ENCODE assay signal across 1 cellular context in genomic region chr6:142542704-142543233, GRCh38.
TF ChIP-seq lines count a peak whose summit lies in the region.

No MANE protein-coding gene starts in this region.

TF ChIP-seq in K562, 482 proteins besides CTCF, POLR2A, EP300 and RAD21 (continued from another document and continues in another):
- TF ChIP-seq CREB3 (tag; conservative IDR thresholded peaks at IDR 0.05; ENCODE audit: low read depth) (no peak), TAF9B (IDR thresholded peaks at IDR 0.05; ENCODE audit: partially characterized antibody) (no peak), NR2C1 (IDR thresholded peaks at IDR 0.05) (no peak), NR2C1 (tag; IDR thresholded peaks at IDR 0.05) (no peak), UBTF (IDR thresholded peaks at IDR 0.05; ENCODE audit: borderline replicate concordance in 1 of 2, low read depth in 2 of 2, low read length in 2 of 2) (no peak), SRSF7 (optimal IDR thresholded peaks at IDR 0.05; ENCODE audit: low read depth, low read length) (no peak), MAFG (tag; conservative IDR thresholded peaks at IDR 0.05) (peak; percentile 89), ZNF407 (IDR thresholded peaks at IDR 0.05; ENCODE audit: low read depth) (no peak), NRF1 (conservative IDR thresholded peaks at IDR 0.05 in 1 of 2, IDR thresholded peaks at IDR 0.05 in 1 of 2) (no peak), HMGXB4 (CRISPR knock-in tag; IDR thresholded peaks at IDR 0.05) (no peak), SMAD4 (CRISPR knock-in tag; conservative IDR thresholded peaks at IDR 0.05) (0 out of 2 replicates have a peak, but pooled peaks have one; percentile 14), MAFK (IDR thresholded peaks at IDR 0.05; ENCODE audit: low read length) (peak; percentile 71; the same call in 1 of the 2 replicates), GABPA (tag; conservative IDR thresholded peaks at IDR 0.05; ENCODE audit: low read depth) (peak; percentile 55), TBP (optimal IDR thresholded peaks at IDR 0.05; ENCODE audit: low read depth, low read length) (no peak), CTBP1 (IDR thresholded peaks at IDR 0.05; ENCODE audit: borderline replicate concordance) (peak; percentile 54; the same call in 1 of the 2 replicates), RBM14 (IDR thresholded peaks at IDR 0.05; ENCODE audit: borderline replicate concordance, insufficient read depth, low read depth, low read length) (no peak), RFX7 (CRISPR knock-in tag; IDR thresholded peaks at IDR 0.05) (no peak), DDX20 (tag; IDR thresholded peaks at IDR 0.05; ENCODE audit: low read depth) (no peak), YY1 (IDR thresholded peaks at IDR 0.05; ENCODE audit: borderline replicate concordance in 1 of 3, control insufficient read depth in 1 of 3, extremely low read depth in 1 of 3, insufficient read depth in 3 of 3, insufficient read length in 1 of 3, insufficient replicate concordance in 2 of 3, low read depth in 1 of 3, low read length in 2 of 3) (no peak), ELK1 (CRISPR knock-in tag; IDR thresholded peaks at IDR 0.05) (no peak), VEZF1 (CRISPR knock-in tag; IDR thresholded peaks at IDR 0.05) (no peak), SOX6 (IDR thresholded peaks at IDR 0.05) (no peak), NCOA2 (IDR thresholded peaks at IDR 0.05; ENCODE audit: partially characterized antibody in 2 of 2) (no peak), MECOM (CRISPR knock-in tag; IDR thresholded peaks at IDR 0.05) (no peak; the same call in 1 of the 2 replicates), ATF3 (IDR thresholded peaks at IDR 0.05) (peak; percentile 13; the same call in 1 of the 2 replicates), ATF3 (CRISPR knock-in tag; conservative IDR thresholded peaks at IDR 0.05) (no peak), ZNF436 (CRISPR knock-in tag; IDR thresholded peaks at IDR 0.05) (no peak), NFIX (CRISPR knock-in tag; IDR thresholded peaks at IDR 0.05; ENCODE audit: low read depth) (no peak), KLF10 (CRISPR knock-in tag; IDR thresholded peaks at IDR 0.05) (no peak), ELF1 (tag; IDR thresholded peaks at IDR 0.05) (peak; percentile 58), CBX2 (IDR thresholded peaks at IDR 0.05; ENCODE audit: insufficient read depth, low read length, poor library complexity, severe bottlenecking) (no peak), GMEB1 (CRISPR knock-in tag; IDR thresholded peaks at IDR 0.05) (no peak), RBFOX2 (IDR thresholded peaks at IDR 0.05; ENCODE audit: low read depth, low read length) (no peak), E2F6 (IDR thresholded peaks at IDR 0.05; ENCODE audit: borderline replicate concordance in 1 of 2, extremely low read depth in 1 of 2, insufficient read depth in 1 of 2, insufficient read length in 1 of 2, low read depth in 1 of 2, low read length in 1 of 2, poor library complexity in 1 of 2, severe bottlenecking in 1 of 2) (peak in 1 of 2 experiments; percentile 18), NFE2L1 (tag; IDR thresholded peaks at IDR 0.05; ENCODE audit: borderline replicate concordance, low read depth) (0 out of 2 replicates have a peak, but pooled peaks have one; percentile 39), KDM2B (CRISPR knock-in tag; IDR thresholded peaks at IDR 0.05) (no peak), L3MBTL2 (IDR thresholded peaks at IDR 0.05) (peak; percentile 84; the same call in 1 of the 2 replicates), SMARCA4 (IDR thresholded peaks at IDR 0.05) (0 out of 2 replicates have a peak, but pooled peaks have one; percentile 13), SIRT6 (IDR thresholded peaks at IDR 0.05; ENCODE audit: low read depth, low read length) (no peak), ZBTB2 (IDR thresholded peaks at IDR 0.05) (no peak), SPI1 (IDR thresholded peaks at IDR 0.05; ENCODE audit: borderline replicate concordance, low read depth, low read length) (peak; percentile 75)
